In genomic region chr17:29158096-29158495, GRCh38 we compare ENCODE assay signal across 1 cellular context.
TF ChIP-seq lines count a peak whose summit lies in the region.

No MANE protein-coding gene starts in this region.

TF ChIP-seq in H1, 55 proteins besides CTCF, POLR2A, EP300 and RAD21:
- TF ChIP-seq E2F6 (IDR thresholded peaks at IDR 0.05) (no peak), CHD7 (IDR thresholded peaks at IDR 0.05; ENCODE audit: insufficient replicate concordance, low read length) (no peak), BCL11A (IDR thresholded peaks at IDR 0.05; ENCODE audit: low read depth in 2 of 2, low read length in 2 of 2) (no peak), PHF8 (conservative IDR thresholded peaks at IDR 0.05; ENCODE audit: low read depth, low read length) (no peak), RFX5 (IDR thresholded peaks at IDR 0.05; ENCODE audit: borderline replicate concordance, low read depth, low read length) (no peak), KDM1A (IDR thresholded peaks at IDR 0.05; ENCODE audit: borderline replicate concordance, low read length) (no peak), GTF2F1 (IDR thresholded peaks at IDR 0.05; ENCODE audit: borderline replicate concordance, low read depth, low read length) (no peak), TEAD4 (IDR thresholded peaks at IDR 0.05; ENCODE audit: low read depth, low read length) (no peak), TAF1 (IDR thresholded peaks at IDR 0.05; ENCODE audit: low read depth, low read length) (no peak)
